Comparison of ENCODE assay signal across 7 cellular contexts in the genomic region with DNA sequence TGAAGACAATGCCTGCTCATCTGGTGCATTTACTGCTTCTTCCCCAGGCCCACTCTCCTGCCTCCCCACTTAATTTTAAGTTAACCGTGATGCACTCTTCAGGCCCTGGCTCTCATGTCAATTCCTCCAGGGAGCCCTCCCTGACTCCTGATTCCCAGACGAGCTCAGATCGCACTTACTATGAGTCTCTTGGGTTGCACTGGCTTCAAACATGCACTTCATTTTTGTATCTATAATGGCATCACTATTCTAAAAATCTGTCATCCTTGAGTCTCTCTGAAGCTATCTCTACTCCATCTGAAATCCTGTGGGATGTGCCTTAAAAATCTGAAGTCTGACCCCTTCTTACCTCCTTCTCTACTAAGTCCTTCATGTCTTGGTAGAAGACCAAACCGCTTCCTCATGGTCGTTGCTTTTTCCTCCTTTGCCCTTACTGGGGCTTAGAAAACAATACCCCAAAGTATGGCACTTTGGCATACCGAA. TPM values are rescaled to one million over a fixed set of nuclear protein-coding genes. Genes with fewer than 3 reads are reported as not detected.
A peak's percentile ranks its signal among the peaks of the same experiment; 100 is the strongest.
DNase-seq lines count a peak whose midpoint lies in the region; ATAC-seq and TF ChIP-seq lines count a peak whose summit lies in the region.

No MANE protein-coding gene starts in this region.

- no peaks in the 10 kb centered on the region for H3K27me3 Mint-ChIP-seq in WTC11 (ENCODE audit: low read depth)

- peaks cover 15 to 59% of the 10 kb centered on the region in 2 experiments; a peak in 3 of 4 replicates for H3K79me1 ChIP-seq in IMR-90 (ENCODE audit: low read depth in 1 of 2, low read length in 2 of 2)

- peak overlapping the region; percentile 74 for H3K4me3 Mint-ChIP-seq in WTC11
- peak overlapping the region; percentile 71 for H3K4me3 Mint-ChIP-seq in stimulated activated effector memory CD8-positive, alpha-beta T cell treated with anti-CD3 and anti-CD28 coated beads, Interleukin-12 subunit alpha, Interleukin-12 subunit beta, amount 100 ng/mL, for 72 hours

- peaks cover 20% of the 10 kb centered on the region for H3K36me3 ChIP-seq in IMR-90 (ENCODE audit: control insufficient read depth, insufficient read depth, low read length)
- H3K36me3 ChIP-seq in iPS-15b (ENCODE audit: control insufficient read depth, insufficient read depth, low read length), result peaks cover 22% of the 10 kb centered on the region

- H3K56ac ChIP-seq in IMR-90 (ENCODE audit: extremely low read depth, insufficient read depth, low read length), result 0 out of 2 replicates have a peak overlapping the region, but pooled peaks have one; percentile 39

- peak overlapping the region; percentile 96 for H2AK9ac ChIP-seq in IMR-90 (replicated peaks; ENCODE audit: low read depth, low read length, poor library complexity)

- H3K4me1 Mint-ChIP-seq in WTC11, result peaks cover 24% of the 10 kb centered on the region
- peaks cover 65% of the 10 kb centered on the region for H3K4me1 Mint-ChIP-seq in stimulated activated effector memory CD8-positive, alpha-beta T cell treated with anti-CD3 and anti-CD28 coated beads, Interleukin-12 subunit alpha, Interleukin-12 subunit beta, amount 100 ng/mL, for 72 hours

- H3K4me1 ChIP-seq in IMR-90 (ENCODE audit: control insufficient read depth, insufficient read depth, low read length) (peaks cover 17% of the 10 kb centered on the region), iPS-15b (ENCODE audit: control insufficient read depth, insufficient read depth, low read length) (peaks cover 10% of the 10 kb centered on the region)

- H3K4me3 ChIP-seq in IMR-90 (ENCODE audit: insufficient read depth, low read depth, low read length), result no peak overlapping the region
- H3K4me3 ChIP-seq in iPS-15b (ENCODE audit: low read depth, low read length), result peak overlapping the region; percentile 58

- TF ChIP-seq RAD21 in IMR-90 (IDR thresholded peaks at IDR 0.05; ENCODE audit: low read length), result no peak

- TF ChIP-seq POLR2A in IMR-90 (IDR thresholded peaks at IDR 0.05; ENCODE audit: low read depth, low read length), result no peak

- intact Hi-C loops in IMR-90 (cut with micrococcal nuclease), result no loop called here

- H4K20me1 ChIP-seq in IMR-90 (ENCODE audit: insufficient read depth, low read length), result peaks cover 13% of the 10 kb centered on the region; the same call in 1 of the 2 replicates

- peak overlapping the region; percentile 80 for H3K23ac ChIP-seq in IMR-90 (ENCODE audit: low read depth, low read length)

- peak overlapping the region; percentile 56; the same call in 1 of the 2 replicates for H3K27ac ChIP-seq in IMR-90 (ENCODE audit: insufficient read depth, low read length)

- peak overlapping the region; percentile 92 for H3K14ac ChIP-seq in IMR-90 (replicated peaks; ENCODE audit: low read depth, low read length)

- peak overlapping the region; percentile 79 for H3K27ac Mint-ChIP-seq in WTC11
- H3K27ac Mint-ChIP-seq in stimulated activated effector memory CD8-positive, alpha-beta T cell treated with anti-CD3 and anti-CD28 coated beads, Interleukin-12 subunit alpha, Interleukin-12 subunit beta, amount 100 ng/mL, for 72 hours, result peak overlapping the region; percentile 92

- H3K9me3 ChIP-seq in IMR-90 (ENCODE audit: control insufficient read depth, insufficient read depth, low read length), result no peaks in the 10 kb centered on the region
- no peaks in the 10 kb centered on the region for H3K9me3 ChIP-seq in iPS-15b (ENCODE audit: control insufficient read depth, insufficient read depth, low read length)

- BruUV-seq in IMR-90 (replicated peaks; lab: Mats Ljungman, UMichigan), result no TSS peak

- dilution Hi-C loops in IMR-90 (cut with HindIII; ENCODE audit: low sequenced_read_pairs, unreplicated experiment), result no loop called here

- H2BK120ac ChIP-seq in IMR-90 (ENCODE audit: low read depth, low read length), result peak overlapping the region; percentile 66

- H3K36me3 Mint-ChIP-seq in WTC11, result peaks cover 6% of the 10 kb centered on the region; the same call in 1 of the 2 replicates
- peaks cover 84% of the 10 kb centered on the region for H3K36me3 Mint-ChIP-seq in stimulated activated effector memory CD8-positive, alpha-beta T cell treated with anti-CD3 and anti-CD28 coated beads, Interleukin-12 subunit alpha, Interleukin-12 subunit beta, amount 100 ng/mL, for 72 hours

- peaks cover 24% of the 10 kb centered on the region for H3K9me1 ChIP-seq in IMR-90 (ENCODE audit: insufficient read depth, low read length)

- H2BK5ac ChIP-seq in IMR-90 (ENCODE audit: low read depth, low read length, poor library complexity, severe bottlenecking), result no peak overlapping the region

- H2AK5ac ChIP-seq in IMR-90 (ENCODE audit: low read depth, low read length), result peak overlapping the region; percentile 84

- POLR2A ChIA-PET in IMR-90 (lab: Charles Lee; ENCODE audit: unreplicated experiment) (interaction anchor here (1.1 to 1.4 kb wide), 2 partner anchors 55 to 61 kb away, joined by 3 read pairs; no protein-coding TSS in a partner anchor), WTC11 (lab: Charles Lee) (interaction anchor here (0.5 to 3.2 kb wide), 5 partner anchors 30 to 60 kb away, joined by 3 to 45 read pairs (median 7); a partner anchor contains a TSS)

- H2BK15ac ChIP-seq in IMR-90 (ENCODE audit: low read depth, low read length), result peak overlapping the region; percentile 81; the same call in 1 of the 3 replicates

- no peak overlapping the region for H3K4me2 ChIP-seq in IMR-90 (ENCODE audit: low read depth, low read length)

- in situ Hi-C loops in IMR-90 (cut with MboI; ENCODE audit: low sequenced_read_pairs), result loop anchor here (5.0 kb wide), 1 partner anchor 60 kb away; a partner anchor contains a TSS

- H2BK20ac ChIP-seq in IMR-90 (ENCODE audit: low read depth, low read length), result peak overlapping the region; percentile 66; the same call in 1 of the 2 replicates

- no peak overlapping the region for H4K5ac ChIP-seq in IMR-90 (ENCODE audit: low read depth, low read length)

- no peak for DNase-seq in IMR-90
- no peak for DNase-seq in WTC11 (ENCODE audit: low spot score)
- DNase-seq in stimulated activated effector memory CD8-positive, alpha-beta T cell treated with anti-CD3 and anti-CD28 coated beads, Interleukin-12 subunit alpha, Interleukin-12 subunit beta, amount 100 ng/mL, for 72 hours (ENCODE audit: low spot score in 2 of 2), result no peak
- no peak for DNase-seq in NCI-H2227 (lab: John Stamatoyannopoulos, UW; ENCODE audit: unreplicated experiment)
- DNase-seq in mesenteric fat pad (ENCODE audit: low spot score), result no peak

- H3K27me3 ChIP-seq in IMR-90 (ENCODE audit: control insufficient read depth, insufficient read depth, low read length) (no peaks in the 10 kb centered on the region), iPS-15b (ENCODE audit: control insufficient read depth, insufficient read depth, low read length) (no peaks in the 10 kb centered on the region)

- no peak overlapping the region for H3K18ac ChIP-seq in IMR-90 (ENCODE audit: low read depth, low read length)

- H3K4ac ChIP-seq in IMR-90 (ENCODE audit: low read depth, low read length), result peak overlapping the region; percentile 95; the same call in 1 of the 2 replicates

- TF ChIP-seq CTCF in IMR-90 (conservative IDR thresholded peaks at IDR 0.05; ENCODE audit: low read depth, low read length) (no peak), WTC11 (IDR thresholded peaks at IDR 0.05) (no peak)

- ATAC-seq in IMR-90 (ENCODE audit: low read depth), result no peak
- ATAC-seq in WTC11, result no peak
- ATAC-seq in stimulated activated effector memory CD8-positive, alpha-beta T cell treated with anti-CD3 and anti-CD28 coated beads, Interleukin-12 subunit alpha, Interleukin-12 subunit beta, amount 100 ng/mL, for 72 hours, result no peak
- ATAC-seq in HG03108 (IDR thresholded peaks at IDR 0.05; ENCODE audit: unreplicated experiment), result no peak

- H3K9me3 Mint-ChIP-seq in WTC11, result no peaks in the 10 kb centered on the region
- no peaks in the 10 kb centered on the region for H3K9me3 Mint-ChIP-seq in stimulated activated effector memory CD8-positive, alpha-beta T cell treated with anti-CD3 and anti-CD28 coated beads, Interleukin-12 subunit alpha, Interleukin-12 subunit beta, amount 100 ng/mL, for 72 hours

- H3K9ac ChIP-seq in IMR-90 (ENCODE audit: low read depth, low read length) (peak overlapping the region; percentile 75; the same call in 1 of the 2 replicates), iPS-15b (ENCODE audit: low read depth, low read length) (no peak overlapping the region)

- WGBS in IMR-90 (ENCODE audit: extremely low coverage in 2 of 2, insufficient read length in 1 of 2), 2 experiments, result 65% methylated on average over 4 of the region's 6 CpGs; no CpG with 5 or more reads in 1 of the 2 experiments

- H4K8ac ChIP-seq in IMR-90 (ENCODE audit: low read depth in 2 of 2, low read length in 2 of 2), result peak overlapping the region; percentile 84 to 95; a peak in 3 of 4 replicates

- CTCF ChIA-PET in IMR-90 (lab: Yijun Ruan, JAX) (interaction anchor here (0.8 to 5.0 kb wide), 10 partner anchors 10 to 172 kb away, joined by 3 to 59 read pairs (median 4); a partner anchor contains a TSS), WTC11 (lab: Charles Lee) (interaction anchor here (1.0 to 7.4 kb wide), 42 partner anchors 8 to 189 kb away, joined by 3 to 488 read pairs (median 12); a partner anchor contains a TSS)

- no peak overlapping the region for H2AFZ ChIP-seq in IMR-90 (replicated peaks; ENCODE audit: low read length, poor library complexity)

- H4K91ac ChIP-seq in IMR-90 (ENCODE audit: insufficient read depth, low read depth, low read length), result peak overlapping the region; percentile 88; the same call in 1 of the 2 replicates

TF ChIP-seq in IMR-90, 13 proteins besides CTCF, POLR2A, EP300 and RAD21 (continues in another document):
- TF ChIP-seq RCOR1 (IDR thresholded peaks at IDR 0.05; ENCODE audit: insufficient replicate concordance, low read length) (no peak), SMC3 (IDR thresholded peaks at IDR 0.05; ENCODE audit: low read depth, low read length) (no peak), RFX5 (IDR thresholded peaks at IDR 0.05; ENCODE audit: low read depth, low read length) (no peak), FOS (IDR thresholded peaks at IDR 0.05; ENCODE audit: low read depth, low read length) (no peak)

TF ChIP-seq in WTC11, 78 proteins besides CTCF, POLR2A, EP300 and RAD21 (continues in another document):
- TF ChIP-seq, protein P1, sequence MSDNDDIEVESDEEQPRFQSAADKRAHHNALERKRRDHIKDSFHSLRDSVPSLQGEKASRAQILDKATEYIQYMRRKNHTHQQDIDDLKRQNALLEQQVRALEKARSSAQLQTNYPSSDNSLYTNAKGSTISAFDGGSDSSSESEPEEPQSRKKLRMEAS (CRISPR knock-in tag; IDR thresholded peaks at IDR 0.05), result 0 out of 2 replicates have a peak, but pooled peaks have one; percentile 8

RNA-seq across cellular contexts. Expression of a gene that starts 24.7 kb away (rescaled TPM):
- total RNA-seq in IMR-90 (2012; rRNA removed), result not detected in 2 replicates
- not detected in 2 replicates for polyA plus RNA-seq in IMR-90 (2012; rRNA removed)
- polyA plus RNA-seq in IMR-90 (2012; cell fraction: cytosol; rRNA removed), result not detected in 2 replicates
- not detected in 2 replicates for polyA plus RNA-seq in IMR-90 (2012; cell fraction: nucleus; rRNA removed; ENCODE audit: low replicate concordance)
- total RNA-seq in WTC11 (2021), result 0.44 TPM in 1 of 3 replicates, not detected in the others
- total RNA-seq in mesenteric fat pad, result 2.3 TPM

RNA-seq across cellular contexts. Expression of a gene that starts 57.3 kb away (rescaled TPM):
- total RNA-seq in IMR-90 (2012; rRNA removed), result 174 and 186 TPM in 2 replicates
- polyA plus RNA-seq in IMR-90 (2012; rRNA removed), result 148 and 156 TPM in 2 replicates
- 283 and 402 TPM in 2 replicates for polyA plus RNA-seq in IMR-90 (2012; cell fraction: cytosol; rRNA removed)
- polyA plus RNA-seq in IMR-90 (2012; cell fraction: nucleus; rRNA removed; ENCODE audit: low replicate concordance), result 740 and 930 TPM in 2 replicates
- total RNA-seq in WTC11 (2021), result 88.8 to 158 TPM (median 149 TPM) in 3 replicates
- total RNA-seq in mesenteric fat pad, result 223 TPM
